In genomic region chr6:29743025-29743424, GRCh38 we compare ENCODE assay signal across 17 cellular contexts. TPM values are rescaled to one million over a fixed set of nuclear protein-coding genes. Genes with fewer than 3 reads are reported as not detected.
DNase-seq lines count a peak whose midpoint lies in the region; ATAC-seq and TF ChIP-seq lines count a peak whose summit lies in the region.
"Had no signal": no experiment of that assay in that cellular context is flagged by ENCODE, and none has a peak within 500 bp of the region (broad histone marks: within the 10 kb centered on the region; RNA-seq: fewer than 3 reads in every experiment).

No MANE protein-coding gene starts in this region.

- H3K27ac Mint-ChIP-seq in activated T-helper 17 cell treated with anti-CD3 and anti-CD28 coated beads, Interleukin-2, amount 50 U/mL, for 72 hours = peak overlapping the region; percentile 41
- H3K27ac Mint-ChIP-seq: B cell; CD4-positive, alpha-beta T cell; CD8-positive, alpha-beta T cell had no signal

- H3K4me1 Mint-ChIP-seq in activated T-helper 17 cell treated with anti-CD3 and anti-CD28 coated beads, Interleukin-2, amount 50 U/mL, for 72 hours = peaks cover 6% of the 10 kb centered on the region

- H3K27me3 Mint-ChIP-seq in activated T-helper 17 cell treated with anti-CD3 and anti-CD28 coated beads, Interleukin-2, amount 50 U/mL, for 72 hours = no peaks in the 10 kb centered on the region
- H3K27me3 Mint-ChIP-seq: B cell; CD4-positive, alpha-beta T cell had no signal

- no TSS peak for BruUV-seq in A673 (replicated peaks; lab: Mats Ljungman, UMichigan)

- POLR2A ChIA-PET in A673 (lab: Charles Lee; ENCODE audit: low non-redundant PET) (no interaction called here), GM10248 (lab: Yijun Ruan, JAX) (no interaction called here)

- no peak for ATAC-seq in activated T-helper 17 cell treated with anti-CD3 and anti-CD28 coated beads, Interleukin-2, amount 50 U/mL, for 72 hours (replicated peaks)
- no peak for ATAC-seq in left lobe of liver
- ATAC-seq: CD8-positive, alpha-beta T cell; GM12878 had no signal

- intact Hi-C loops in A673 (cut with micrococcal nuclease; ENCODE audit: unreplicated experiment) = no loop called here

- H3K4me3 ChIP-seq in coronary artery = no peak overlapping the region
- no peak overlapping the region for H3K4me3 ChIP-seq in A673 (ENCODE audit: low read depth, low read length, poor library complexity, severe bottlenecking)
- H3K4me3 ChIP-seq: BLaER1 treated with 17β-estradiol and CSF1 and Interleukin-3, amounts not matched to agents 10 nM and 100 nM; GM12878 had no signal

- H3K9me3 Mint-ChIP-seq in activated T-helper 17 cell treated with anti-CD3 and anti-CD28 coated beads, Interleukin-2, amount 50 U/mL, for 72 hours = no peaks in the 10 kb centered on the region
- H3K9me3 Mint-ChIP-seq: CD4-positive, alpha-beta T cell; CD8-positive, alpha-beta T cell had no signal

- no peak overlapping the region for H3K4me3 Mint-ChIP-seq in activated T-helper 17 cell treated with anti-CD3 and anti-CD28 coated beads, Interleukin-2, amount 50 U/mL, for 72 hours
- H3K4me3 Mint-ChIP-seq: B cell; CD4-positive, alpha-beta T cell; CD8-positive, alpha-beta T cell had no signal

- CTCF ChIA-PET in A673 (lab: Charles Lee) = no interaction called here
- CTCF ChIA-PET in GM10248 (lab: Yijun Ruan, JAX) = interaction anchor here (1.0 to 4.8 kb wide), 4 partner anchors 9 to 93 kb away, joined by 3 to 20 read pairs (median 4); no protein-coding TSS in a partner anchor

- DNase-seq in coronary artery (ENCODE audit: low spot score) (peak; percentile 52), left lobe of liver (ENCODE audit: low spot score) (peak; percentile 22), A673 (ENCODE audit: low spot score) (no peak), GM10248 (ENCODE audit: extremely low spot score) (no peak)
- DNase-seq: 8988T; AML-193; Caco-2; Calu3; CD8-positive, alpha-beta T cell; DMS79 treated with DMSO at 0.1 percent for 48 hours; GF-D8 had no signal

- H3K27ac ChIP-seq in coronary artery (no peak overlapping the region), A673 (ENCODE audit: low read depth, low read length, poor library complexity, severe bottlenecking) (no peak overlapping the region)
- H3K27ac ChIP-seq: BLaER1 treated with 17β-estradiol and CSF1 and Interleukin-3, amounts not matched to agents 10 nM and 100 nM; C4-2B had no signal

- TF ChIP-seq CTCF in coronary artery (IDR thresholded peaks at IDR 0.05) (no peak), A673 (conservative IDR thresholded peaks at IDR 0.05; ENCODE audit: low read depth, low read length) (no peak), GM10248 (IDR thresholded peaks at IDR 0.05; ENCODE audit: control extremely low read depth, extremely low read depth, low read depth, missing control alignments) (no peak)

- no peaks in the 10 kb centered on the region for H3K36me3 ChIP-seq in A673 (ENCODE audit: insufficient read depth, low read length, poor library complexity, severe bottlenecking)

- no peaks in the 10 kb centered on the region for H3K4me1 ChIP-seq in A673 (ENCODE audit: insufficient read depth, low read length, poor library complexity, severe bottlenecking)
- H3K4me1 ChIP-seq: Caco-2 had no signal

- no peaks in the 10 kb centered on the region for H3K9me3 ChIP-seq in A673 (ENCODE audit: low read depth, low read length, poor library complexity, severe bottlenecking)
- H3K9me3 ChIP-seq: BLaER1 treated with 17β-estradiol and CSF1 and Interleukin-3, amounts not matched to agents 10 nM and 100 nM; Caco-2 had no signal

- no peaks in the 10 kb centered on the region for H3K36me3 Mint-ChIP-seq in activated T-helper 17 cell treated with anti-CD3 and anti-CD28 coated beads, Interleukin-2, amount 50 U/mL, for 72 hours (ENCODE audit: low read depth)

- peaks cover 17% of the 10 kb centered on the region for H3K27me3 ChIP-seq in A673 (replicated peaks; ENCODE audit: insufficient read depth, low read depth, low read length, poor library complexity)

RNA-seq across cellular contexts. Expression of gene HLA-F, which starts 19.8 kb away (rescaled TPM):
- 100 to 1,000 TPM; 159 to 352 TPM for total RNA-seq in activated T-helper 17 cell treated with anti-CD3 and anti-CD28 coated beads, Interleukin-2, amount 50 U/mL, for 72 hours
- 30.6 TPM for total RNA-seq in left lobe of liver
- total RNA-seq in A673 (2021) = 0.68 TPM in 1 of 2 replicates, not detected in the other

Comparison
In these comparisons a context has a peak if more than half of its experiments do, and no peak if none do; other contexts are left out.
1. DNase-seq: peak in coronary artery (single experiment) and left lobe of liver (single experiment); none in A673 (single experiment) and GM10248 (single experiment).
2. RNA of gene HLA-F, which starts 19.8 kb away (total RNA-seq): 159 to 352 TPM in activated T-helper 17 cell treated with anti-CD3 and anti-CD28 coated beads, Interleukin-2, amount 50 U/mL, for 72 hours and 30.6 TPM in left lobe of liver (single experiment); 0.68 TPM in A673; every median in the first group is over 10 times any median in the second.